ENCODE assay signal across 1 cellular context in the genomic region with DNA sequence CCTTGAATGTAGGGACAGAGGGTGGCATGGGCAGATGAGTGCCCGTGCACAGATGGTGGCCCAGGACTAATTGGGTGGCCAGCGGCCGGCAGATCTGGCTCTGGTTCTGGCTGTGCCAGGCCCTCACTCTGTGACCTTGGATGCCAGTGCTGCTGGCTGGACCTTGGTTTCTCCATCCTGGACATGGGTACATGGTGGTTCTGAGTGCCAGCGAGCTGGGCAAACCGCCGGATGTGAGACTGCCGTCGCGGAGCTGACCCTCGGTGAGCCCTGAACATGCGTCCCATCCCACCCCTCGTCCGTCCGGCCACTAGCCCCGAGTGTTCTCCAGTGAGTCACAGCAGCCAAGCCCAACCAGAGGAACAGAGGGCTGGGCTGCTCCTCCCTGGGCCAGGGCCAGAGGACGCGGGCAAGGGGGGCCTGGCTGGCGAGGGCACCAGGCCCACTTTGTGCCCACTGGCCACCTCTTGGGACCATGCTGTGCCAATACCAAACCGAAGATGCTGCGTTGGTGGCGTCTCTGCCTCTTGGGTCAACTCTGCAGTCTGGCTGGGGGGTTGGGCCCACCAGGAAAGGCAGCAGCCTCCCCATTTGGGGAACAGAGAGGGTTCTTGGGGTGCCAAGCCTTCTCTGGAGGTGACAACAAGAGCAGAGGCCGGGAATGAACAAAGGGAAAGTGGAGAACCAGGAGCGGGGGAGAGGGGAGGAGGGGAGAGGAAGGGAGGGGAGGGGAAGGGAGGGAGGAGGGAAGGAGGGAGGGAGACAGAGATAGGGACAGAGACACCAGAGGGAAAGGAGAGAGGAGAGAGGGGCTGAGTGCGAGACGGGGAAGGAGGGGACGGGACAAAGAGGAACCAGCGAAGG.
TF ChIP-seq lines count a peak whose summit lies in the region.

No MANE protein-coding gene starts in this region.

TF ChIP-seq in WTC11, 78 proteins besides CTCF, POLR2A, EP300 and RAD21 (continued from another document):
- TF ChIP-seq NR3C1 (CRISPR knock-in tag; conservative IDR thresholded peaks at IDR 0.05; ENCODE audit: low read depth) (no peak), OVOL2 (CRISPR knock-in tag; IDR thresholded peaks at IDR 0.05; ENCODE audit: borderline replicate concordance) (no peak), NR2C2 (CRISPR knock-in tag; IDR thresholded peaks at IDR 0.05) (no peak), GRHL2 (CRISPR knock-in tag; IDR thresholded peaks at IDR 0.05; ENCODE audit: insufficient replicate concordance, severe bottlenecking) (no peak), IRF2 (CRISPR knock-in tag; IDR thresholded peaks at IDR 0.05; ENCODE audit: borderline replicate concordance, low read depth) (no peak), TEAD1 (CRISPR knock-in tag; IDR thresholded peaks at IDR 0.05) (no peak), ZBTB21 (CRISPR knock-in tag; IDR thresholded peaks at IDR 0.05; ENCODE audit: borderline replicate concordance) (no peak)
- TF ChIP-seq, protein P1, sequence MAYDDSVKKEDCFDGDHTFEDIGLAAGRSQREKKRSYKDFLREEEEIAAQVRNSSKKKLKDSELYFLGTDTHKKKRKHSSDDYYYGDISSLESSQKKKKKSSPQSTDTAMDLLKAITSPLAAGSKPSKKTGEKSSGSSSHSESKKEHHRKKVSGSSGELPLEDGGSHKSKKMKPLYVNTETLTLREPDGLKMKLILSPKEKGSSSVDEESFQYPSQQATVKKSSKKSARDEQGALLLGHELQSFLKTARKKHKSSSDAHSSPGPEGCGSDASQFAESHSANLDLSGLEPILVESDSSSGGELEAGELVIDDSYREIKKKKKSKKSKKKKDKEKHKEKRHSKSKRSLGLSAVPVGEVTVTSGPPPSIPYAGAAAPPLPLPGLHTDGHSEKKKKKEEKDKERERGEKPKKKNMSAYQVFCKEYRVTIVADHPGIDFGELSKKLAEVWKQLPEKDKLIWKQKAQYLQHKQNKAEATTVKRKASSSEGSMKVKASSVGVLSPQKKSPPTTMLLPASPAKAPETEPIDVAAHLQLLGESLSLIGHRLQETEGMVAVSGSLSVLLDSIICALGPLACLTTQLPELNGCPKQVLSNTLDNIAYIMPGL (CRISPR knock-in tag; IDR thresholded peaks at IDR 0.05) = no peak
- TF ChIP-seq, protein P2, sequence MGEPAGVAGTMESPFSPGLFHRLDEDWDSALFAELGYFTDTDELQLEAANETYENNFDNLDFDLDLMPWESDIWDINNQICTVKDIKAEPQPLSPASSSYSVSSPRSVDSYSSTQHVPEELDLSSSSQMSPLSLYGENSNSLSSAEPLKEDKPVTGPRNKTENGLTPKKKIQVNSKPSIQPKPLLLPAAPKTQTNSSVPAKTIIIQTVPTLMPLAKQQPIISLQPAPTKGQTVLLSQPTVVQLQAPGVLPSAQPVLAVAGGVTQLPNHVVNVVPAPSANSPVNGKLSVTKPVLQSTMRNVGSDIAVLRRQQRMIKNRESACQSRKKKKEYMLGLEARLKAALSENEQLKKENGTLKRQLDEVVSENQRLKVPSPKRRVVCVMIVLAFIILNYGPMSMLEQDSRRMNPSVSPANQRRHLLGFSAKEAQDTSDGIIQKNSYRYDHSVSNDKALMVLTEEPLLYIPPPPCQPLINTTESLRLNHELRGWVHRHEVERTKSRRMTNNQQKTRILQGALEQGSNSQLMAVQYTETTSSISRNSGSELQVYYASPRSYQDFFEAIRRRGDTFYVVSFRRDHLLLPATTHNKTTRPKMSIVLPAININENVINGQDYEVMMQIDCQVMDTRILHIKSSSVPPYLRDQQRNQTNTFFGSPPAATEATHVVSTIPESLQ (CRISPR knock-in tag; IDR thresholded peaks at IDR 0.05) = no peak
- TF ChIP-seq, protein P3, sequence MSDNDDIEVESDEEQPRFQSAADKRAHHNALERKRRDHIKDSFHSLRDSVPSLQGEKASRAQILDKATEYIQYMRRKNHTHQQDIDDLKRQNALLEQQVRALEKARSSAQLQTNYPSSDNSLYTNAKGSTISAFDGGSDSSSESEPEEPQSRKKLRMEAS (CRISPR knock-in tag; IDR thresholded peaks at IDR 0.05) = no peak
- TF ChIP-seq, protein P4, sequence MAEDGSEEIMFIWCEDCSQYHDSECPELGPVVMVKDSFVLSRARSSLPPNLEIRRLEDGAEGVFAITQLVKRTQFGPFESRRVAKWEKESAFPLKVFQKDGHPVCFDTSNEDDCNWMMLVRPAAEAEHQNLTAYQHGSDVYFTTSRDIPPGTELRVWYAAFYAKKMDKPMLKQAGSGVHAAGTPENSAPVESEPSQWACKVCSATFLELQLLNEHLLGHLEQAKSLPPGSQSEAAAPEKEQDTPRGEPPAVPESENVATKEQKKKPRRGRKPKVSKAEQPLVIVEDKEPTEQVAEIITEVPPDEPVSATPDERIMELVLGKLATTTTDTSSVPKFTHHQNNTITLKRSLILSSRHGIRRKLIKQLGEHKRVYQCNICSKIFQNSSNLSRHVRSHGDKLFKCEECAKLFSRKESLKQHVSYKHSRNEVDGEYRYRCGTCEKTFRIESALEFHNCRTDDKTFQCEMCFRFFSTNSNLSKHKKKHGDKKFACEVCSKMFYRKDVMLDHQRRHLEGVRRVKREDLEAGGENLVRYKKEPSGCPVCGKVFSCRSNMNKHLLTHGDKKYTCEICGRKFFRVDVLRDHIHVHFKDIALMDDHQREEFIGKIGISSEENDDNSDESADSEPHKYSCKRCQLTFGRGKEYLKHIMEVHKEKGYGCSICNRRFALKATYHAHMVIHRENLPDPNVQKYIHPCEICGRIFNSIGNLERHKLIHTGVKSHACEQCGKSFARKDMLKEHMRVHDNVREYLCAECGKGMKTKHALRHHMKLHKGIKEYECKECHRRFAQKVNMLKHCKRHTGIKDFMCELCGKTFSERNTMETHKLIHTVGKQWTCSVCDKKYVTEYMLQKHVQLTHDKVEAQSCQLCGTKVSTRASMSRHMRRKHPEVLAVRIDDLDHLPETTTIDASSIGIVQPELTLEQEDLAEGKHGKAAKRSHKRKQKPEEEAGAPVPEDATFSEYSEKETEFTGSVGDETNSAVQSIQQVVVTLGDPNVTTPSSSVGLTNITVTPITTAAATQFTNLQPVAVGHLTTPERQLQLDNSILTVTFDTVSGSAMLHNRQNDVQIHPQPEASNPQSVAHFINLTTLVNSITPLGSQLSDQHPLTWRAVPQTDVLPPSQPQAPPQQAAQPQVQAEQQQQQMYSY (CRISPR knock-in tag; IDR thresholded peaks at IDR 0.05) = no peak
